In the genomic region with DNA sequence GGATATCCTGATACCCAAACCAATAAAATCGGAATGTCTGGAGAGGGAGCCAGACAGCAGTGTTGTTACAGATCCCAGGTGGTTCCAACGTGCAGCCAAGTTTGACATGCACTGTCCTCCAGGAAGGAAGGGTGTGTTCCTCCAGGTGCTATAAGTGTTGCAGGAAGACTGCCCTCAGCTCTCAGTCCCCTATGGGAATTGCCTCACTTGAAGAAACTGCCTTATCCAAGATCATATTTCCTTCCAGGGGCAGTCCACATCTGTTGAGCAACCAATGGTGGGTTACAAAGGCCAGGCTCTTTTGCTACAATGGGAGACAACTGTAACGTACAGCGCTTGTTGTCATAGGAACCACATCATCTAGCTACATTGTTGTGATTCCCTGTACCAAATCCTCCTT, we compare ENCODE assay signal across 26 cellular contexts. TPM values are rescaled to one million over a fixed set of nuclear protein-coding genes. Genes with fewer than 3 reads are reported as not detected.
A peak's percentile ranks its signal among the peaks of the same experiment; 100 is the strongest.
DNase-seq lines count a peak whose midpoint lies in the region; ATAC-seq, FAIRE-seq and TF ChIP-seq lines count a peak whose summit lies in the region.
"Had no signal": no experiment of that assay in that cellular context is flagged by ENCODE, and none has a peak within 500 bp of the region (broad histone marks: within the 10 kb centered on the region; RNA-seq: fewer than 3 reads in every experiment).

No MANE protein-coding gene starts in this region.

- ATAC-seq in K562: no peak
- ATAC-seq in stimulated activated naive CD8-positive, alpha-beta T cell treated with anti-CD3 and anti-CD28 coated beads, Interleukin-15, Interleukin-2, amounts not matched to agents 100 U/mL and 50 U/mL, for 24 hours: no peak

- intact Hi-C loops in K562 (cut with micrococcal nuclease) (no loop called here), head of caudate nucleus (cut with DNase I) (no loop called here)

- H3K27me3 ChIP-seq in BLaER1 treated with 17β-estradiol and CSF1 and Interleukin-3, amounts not matched to agents 10 nM and 100 nM: peaks cover 0 to 8% (median 0%) of the 10 kb centered on the region in 11 experiments; a peak in 2 of 22 replicates
- H3K27me3 ChIP-seq in K562 (ENCODE audit: control insufficient read depth in 2 of 2, insufficient read depth in 2 of 2, low read length in 2 of 2): peaks cover 0 to 5% of the 10 kb centered on the region in 2 experiments; a peak in 2 of 5 replicates
- H3K27me3 ChIP-seq in suprapubic skin: peaks cover 44% of the 10 kb centered on the region
- H3K27me3 ChIP-seq: BE2C had no signal

- TF ChIP-seq CTCF in K562 (IDR thresholded peaks at IDR 0.05 in 2 of 3, conservative IDR thresholded peaks at IDR 0.05 in 1 of 3; ENCODE audit: insufficient read depth in 2 of 3, low read depth in 1 of 3, low read length in 3 of 3) (no peak), suprapubic skin (IDR thresholded peaks at IDR 0.05) (no peak)

- H3K79me2 ChIP-seq in K562 (ENCODE audit: control insufficient read depth, insufficient read depth, low read length): no peaks in the 10 kb centered on the region

- WGBS in K562 (ENCODE audit: insufficient coverage, low coverage, missing lambda C conversion rate): 2% methylated on average over 4 of the region's 4 CpGs
- WGBS in suprapubic skin: 68% methylated on average over 4 of the region's 4 CpGs

- CTCF ChIA-PET in K562 (lab: Yijun Ruan, JAX; ENCODE audit: low intra/inter-chr PET ratio): no interaction called here

- TF ChIP-seq POLR2A in K562 (conservative IDR thresholded peaks at IDR 0.05): no peak
- TF ChIP-seq POLR2A in suprapubic skin (IDR thresholded peaks at IDR 0.05): no peak

- DNase-seq in NCI-H748 (lab: John Stamatoyannopoulos, UW; ENCODE audit: unreplicated experiment) (peak; percentile 12), NCI-H748 treated with DMSO at 0.1 percent for 48 hours (lab: John Stamatoyannopoulos, UW) (no peak), K562 (ENCODE audit: extremely low read depth in 1 of 4, low spot score in 3 of 4) (no peak), suprapubic skin (ENCODE audit: low spot score in 2 of 2) (no peak), head of caudate nucleus (no peak)
- no peak for DNase-seq in stimulated activated naive CD8-positive, alpha-beta T cell treated with anti-CD3 and anti-CD28 coated beads, Interleukin-15, Interleukin-2, amounts not matched to agents 100 U/mL and 50 U/mL, for 24 hours
- DNase-seq: 8988T; ACHN; BE2C; C1 segment of cervical spinal cord; CD4-positive, alpha-beta memory T cell; CD4-positive, CD25-positive, alpha-beta regulatory T cell; CD8-positive, alpha-beta memory T cell; COR-L47; DMS 273 treated with DMSO at 0.1 percent for 48 hours; DMS153; DMS79; DND-41; EL; GDM1 had no signal

- H4K20me1 ChIP-seq in BLaER1 treated with 17β-estradiol and CSF1 and Interleukin-3, amounts not matched to agents 10 nM and 100 nM: no peaks in the 10 kb centered on the region
- H4K20me1 ChIP-seq in K562 (replicated peaks; ENCODE audit: control insufficient read depth, insufficient read depth, low read length): no peaks in the 10 kb centered on the region

- no peak overlapping the region for H2AFZ ChIP-seq in K562 (ENCODE audit: low read depth, low read length)

- TF ChIP-seq EP300 in K562 (IDR thresholded peaks at IDR 0.05; ENCODE audit: low read length) (no peak), suprapubic skin (IDR thresholded peaks at IDR 0.05) (no peak)

- H3K9me3 ChIP-seq in BLaER1 treated with 17β-estradiol and CSF1 and Interleukin-3, amounts not matched to agents 10 nM and 100 nM (replicated peaks in 1 of 11): peaks cover 0 to 6% (median 0%) of the 10 kb centered on the region in 11 experiments; a peak in 3 of 22 replicates
- H3K9me3 ChIP-seq in K562 (replicated peaks; ENCODE audit: control insufficient read depth, insufficient read depth, low read depth, low read length): no peaks in the 10 kb centered on the region
- H3K9me3 ChIP-seq in suprapubic skin: no peaks in the 10 kb centered on the region
- H3K9me3 ChIP-seq: BE2C had no signal

- no peak overlapping the region; a peak in 1 of 22 replicates for H3K27ac ChIP-seq in BLaER1 treated with 17β-estradiol and CSF1 and Interleukin-3, amounts not matched to agents 10 nM and 100 nM
- H3K27ac ChIP-seq in K562 (ENCODE audit: extremely low read depth, low read depth, low read length): no peak overlapping the region
- H3K27ac ChIP-seq in suprapubic skin: no peak overlapping the region

- in situ Hi-C loops in K562 (cut with MboI): no loop called here

- no peaks in the 10 kb centered on the region for H3K9me1 ChIP-seq in K562 (ENCODE audit: control insufficient read depth, insufficient read depth, low read length)

- FAIRE-seq in K562 (lab: Jason Lieb, UNC): no peak
- FAIRE-seq: A204.1, GM12891, GM19239 had no signal

- BruUV-seq in K562 (replicated peaks; lab: Mats Ljungman, UMichigan): no TSS peak

- H3K36me3 ChIP-seq in BLaER1 treated with 17β-estradiol and CSF1 and Interleukin-3, amounts not matched to agents 10 nM and 100 nM: no peaks in the 10 kb centered on the region
- H3K36me3 ChIP-seq in K562 (ENCODE audit: control insufficient read depth, insufficient read depth, low read length): no peaks in the 10 kb centered on the region
- no peaks in the 10 kb centered on the region for H3K36me3 ChIP-seq in suprapubic skin
- H3K36me3 ChIP-seq: BE2C had no signal

- peaks cover 6 to 31% (median 21%) of the 10 kb centered on the region in 10 experiments; a peak in 16 of 20 replicates for H3K4me1 ChIP-seq in BLaER1 treated with 17β-estradiol and CSF1 and Interleukin-3, amounts not matched to agents 10 nM and 100 nM
- H3K4me1 ChIP-seq in K562 (replicated peaks in 1 of 2; ENCODE audit: control insufficient read depth in 2 of 2, insufficient read depth in 2 of 2, low read length in 2 of 2) (peaks cover 0 to 3% of the 10 kb centered on the region in 2 experiments; a peak in 2 of 5 replicates), suprapubic skin (no peaks in the 10 kb centered on the region)
- H3K4me1 ChIP-seq: BE2C had no signal

- no peak for TF ChIP-seq RAD21 in K562 (CRISPR knock-in tag; conservative IDR thresholded peaks at IDR 0.05 in 1 of 2, IDR thresholded peaks at IDR 0.05 in 1 of 2)

- POLR2A ChIA-PET in K562 (lab: Yijun Ruan, JAX): interaction anchor here (0.7 kb wide), 1 partner anchor 139 kb away, joined by 4 read pairs; no protein-coding TSS in a partner anchor

- peak overlapping the region in 8 of 11 experiments; percentile 2 to 52 (median 42); a peak in 13 of 22 replicates for H3K4me2 ChIP-seq in BLaER1 treated with 17β-estradiol and CSF1 and Interleukin-3, amounts not matched to agents 10 nM and 100 nM
- H3K4me2 ChIP-seq in K562 (ENCODE audit: insufficient read depth, low read length): no peak overlapping the region

- H3K4me3 ChIP-seq in BLaER1 treated with 17β-estradiol and CSF1 and Interleukin-3, amounts not matched to agents 10 nM and 100 nM: no peak overlapping the region
- H3K4me3 ChIP-seq in K562 (no peak overlapping the region), suprapubic skin (no peak overlapping the region)

- no peak overlapping the region for H3K9ac ChIP-seq in BLaER1 treated with 17β-estradiol and CSF1 and Interleukin-3, amounts not matched to agents 10 nM and 100 nM
- no peak overlapping the region for H3K9ac ChIP-seq in K562 (ENCODE audit: insufficient read depth in 1 of 2, low read depth in 2 of 2, low read length in 2 of 2)

TF ChIP-seq in K562, 482 proteins besides CTCF, POLR2A, EP300 and RAD21 (continues in another document):
- TF ChIP-seq BDP1 (IDR thresholded peaks at IDR 0.05; ENCODE audit: insufficient read depth, insufficient read length) (no peak), ZNF764 (CRISPR knock-in tag; IDR thresholded peaks at IDR 0.05; ENCODE audit: low read depth) (no peak), SIRT6 (IDR thresholded peaks at IDR 0.05; ENCODE audit: low read depth, low read length) (no peak), ZBTB17 (CRISPR knock-in tag; IDR thresholded peaks at IDR 0.05) (no peak)

RNA-seq across cellular contexts. Expression of a gene that starts 13.3 kb away (rescaled TPM):
- 22.7 and 26.4 TPM in 2 replicates for total RNA-seq in K562 (2011; cell fraction: chromatin; rRNA removed; ENCODE audit: low replicate concordance)
- total RNA-seq in K562 (2011; cell fraction: nucleolus; rRNA removed): 9.8 and 11.3 TPM in 2 replicates
- total RNA-seq in K562 (2011; cell fraction: nucleoplasm; rRNA removed): 17.7 and 31.7 TPM in 2 replicates
- total RNA-seq in K562 (2014; rRNA removed) (6.7 and 7.0 TPM in 2 replicates), K562 (2014; rRNA removed; fragmentation: Illumina TruSeq; extraction: Trizol) (2.7 and 3.9 TPM in 2 replicates), K562 (2015; rRNA removed; fragmentation: Illumina TruSeq; extraction: Trizol) (4.0 and 4.1 TPM in 2 replicates), K562 (2021) (8.1 and 8.3 TPM in 2 replicates), suprapubic skin (10 to 100 TPM in 2 of 4 donors, 1 to 10 TPM in 2; 9.1 to 19.0 (median 13.5) TPM)
- polyA plus RNA-seq in K562 (2011; rRNA removed) (6.7 and 9.7 TPM in 2 replicates), K562 (2014; fragmentation: Illumina TruSeq; extraction: Trizol) (4.8 and 6.2 TPM in 2 replicates), K562 (2014; fragmentation: Nextera tagmentation; extraction: Ambion mirVana) (under 1 TPM; 0.58 to 0.69 TPM), K562 (2014; rRNA removed) (3.6 and 4.4 TPM in 2 replicates)
- 6.4 and 7.3 TPM in 2 replicates for polyA plus RNA-seq in K562 (2011; cell fraction: cytosol; rRNA removed)
- polyA plus RNA-seq in K562 (2011; cell fraction: nucleus; rRNA removed): 13.8 and 15.6 TPM in 2 replicates
- 4.6 and 9.9 TPM in 2 replicates for polyA plus RNA-seq in K562 (2012)
- polyA minus RNA-seq in K562 (2011; rRNA and poly(A)+ RNA removed): 15.4 and 19.4 TPM in 2 replicates
- polyA minus RNA-seq in K562 (2011; cell fraction: cytosol; rRNA and poly(A)+ RNA removed): 5.4 and 9.7 TPM in 2 replicates
- 9.0 and 12.6 TPM in 2 replicates for polyA minus RNA-seq in K562 (2011; cell fraction: nucleus; rRNA and poly(A)+ RNA removed)

RNA-seq across cellular contexts. Expression of a gene that starts 16.2 kb away (rescaled TPM):
- total RNA-seq in K562 (2011; cell fraction: chromatin; rRNA removed; ENCODE audit: low replicate concordance): not detected in 2 replicates
- total RNA-seq in K562 (2011; cell fraction: nucleolus; rRNA removed): not detected in 2 replicates
- total RNA-seq in K562 (2011; cell fraction: nucleoplasm; rRNA removed): not detected in 2 replicates
- 0.05 TPM in 1 of 2 replicates, not detected in the other for total RNA-seq in K562 (2014; rRNA removed)
- 0.04 TPM in 1 of 2 replicates, not detected in the other for total RNA-seq in K562 (2014; rRNA removed; fragmentation: Illumina TruSeq; extraction: Trizol)
- not detected in 2 replicates for total RNA-seq in K562 (2015; rRNA removed; fragmentation: Illumina TruSeq; extraction: Trizol)
- not detected in 2 replicates for total RNA-seq in K562 (2021)
- polyA plus RNA-seq in K562 (2011; rRNA removed): 0.04 TPM in 1 of 2 replicates, not detected in the other
- 0.01 TPM in 2 replicates for polyA plus RNA-seq in K562 (2011; cell fraction: cytosol; rRNA removed)
- not detected in 2 replicates for polyA plus RNA-seq in K562 (2011; cell fraction: nucleus; rRNA removed)
- polyA plus RNA-seq in K562 (2012): 0.10 TPM in 1 of 2 replicates, not detected in the other
- not detected in 2 replicates for polyA plus RNA-seq in K562 (2014; fragmentation: Illumina TruSeq; extraction: Trizol)
- polyA plus RNA-seq in K562 (2014; fragmentation: Nextera tagmentation; extraction: Ambion mirVana): not detected
- polyA plus RNA-seq in K562 (2014; rRNA removed): 0.01 TPM in 1 of 2 replicates, not detected in the other
- polyA minus RNA-seq in K562 (2011; rRNA and poly(A)+ RNA removed): 0.03 TPM in 1 of 2 replicates, not detected in the other
- not detected in 2 replicates for polyA minus RNA-seq in K562 (2011; cell fraction: cytosol; rRNA and poly(A)+ RNA removed)
- polyA minus RNA-seq in K562 (2011; cell fraction: nucleus; rRNA and poly(A)+ RNA removed): not detected in 2 replicates
- total RNA-seq in suprapubic skin: not detected
- total RNA-seq: CD4-positive, alpha-beta memory T cell; CD8-positive, alpha-beta memory T cell had no signal
- polyA plus RNA-seq: AG04450; CD14-positive monocyte; CD4-positive, CD25-positive, alpha-beta regulatory T cell; CD8-positive, alpha-beta memory T cell had no signal
